Comparison of ENCODE assay signal across 1 cellular context in genomic region chr1:32773018-32773763, GRCh38.
TF ChIP-seq lines count a peak whose summit lies in the region.

No MANE protein-coding gene starts in this region.

TF ChIP-seq in H1, 55 proteins besides CTCF, POLR2A, EP300 and RAD21 (continued from another document):
- TF ChIP-seq CTBP2 (IDR thresholded peaks at IDR 0.05; ENCODE audit: borderline replicate concordance, insufficient read depth, insufficient read length, low read length) (no peak), JUND (IDR thresholded peaks at IDR 0.05; ENCODE audit: low read length) (no peak), TBP (IDR thresholded peaks at IDR 0.05; ENCODE audit: low read depth, low read length) (0 out of 2 replicates have a peak, but pooled peaks have one; percentile 26), POLR2AphosphoS5 (IDR thresholded peaks at IDR 0.05; ENCODE audit: low read depth, low read length) (peak; percentile 43), TAF7 (optimal IDR thresholded peaks at IDR 0.05; ENCODE audit: borderline replicate concordance, low read depth, low read length) (peak; percentile 45), CHD1 (IDR thresholded peaks at IDR 0.05; ENCODE audit: low read depth, low read length) (no peak), SP1 (IDR thresholded peaks at IDR 0.05; ENCODE audit: low read depth, low read length) (no peak), RBBP5 (IDR thresholded peaks at IDR 0.05; ENCODE audit: borderline replicate concordance, low read depth, low read length) (no peak)
